Comparison of ENCODE assay signal across 8 cellular contexts in the genomic region with DNA sequence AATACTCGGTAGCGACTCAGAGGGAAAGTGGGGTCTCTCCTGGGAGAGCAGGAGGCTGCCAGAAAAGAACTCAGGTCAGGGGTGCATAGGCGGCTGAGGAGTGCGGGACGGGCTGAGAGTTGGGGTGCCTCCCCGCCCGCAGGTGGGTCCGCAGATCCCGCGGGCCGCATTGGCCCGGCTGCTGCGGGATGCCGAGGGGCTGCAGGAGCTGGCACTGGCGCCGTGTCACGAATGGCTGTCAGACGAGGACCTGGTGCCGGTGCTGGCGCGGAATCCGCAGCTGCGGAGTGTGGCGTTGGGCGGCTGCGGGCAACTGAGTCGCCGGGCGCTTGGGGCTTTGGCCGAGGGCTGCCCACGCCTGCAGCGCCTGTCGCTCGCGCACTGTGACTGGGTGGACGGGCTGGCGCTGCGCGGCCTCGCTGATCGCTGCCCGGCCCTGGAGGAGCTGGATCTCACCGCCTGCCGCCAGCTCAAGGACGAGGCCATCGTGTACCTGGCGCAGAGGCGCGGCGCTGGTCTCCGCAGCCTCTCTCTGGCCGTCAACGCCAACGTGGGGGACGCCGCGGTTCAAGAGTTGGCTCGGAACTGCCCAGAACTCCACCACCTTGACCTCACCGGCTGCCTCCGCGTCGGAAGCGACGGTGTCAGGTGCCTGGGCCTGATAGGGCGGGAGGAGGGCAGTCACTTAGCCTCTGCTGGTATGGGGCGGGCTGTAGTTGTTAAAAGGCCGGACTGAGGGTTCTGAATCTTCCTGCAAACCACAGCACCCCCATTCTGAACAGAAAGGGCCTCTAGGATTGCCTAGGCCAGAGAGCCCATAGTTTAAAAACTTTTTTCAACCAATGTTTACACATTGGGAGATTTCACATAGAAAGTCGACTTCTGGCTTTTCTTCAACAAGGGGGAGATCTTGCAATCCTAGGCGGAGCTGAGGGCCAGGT. TPM values are rescaled to one million over a fixed set of nuclear protein-coding genes. Genes with fewer than 3 reads are reported as not detected.
DNase-seq lines count a peak whose midpoint lies in the region; ATAC-seq and TF ChIP-seq lines count a peak whose summit lies in the region.

No MANE protein-coding gene starts in this region.

- H3K4me1 ChIP-seq in heart right ventricle, result peaks cover 15 to 40% (median 36%) of the 10 kb centered on the region in 9 donors

- no peak for TF ChIP-seq CTCF in heart right ventricle (IDR thresholded peaks at IDR 0.05)
- TF ChIP-seq CTCF in retinal pigment epithelial cell (conservative IDR thresholded peaks at IDR 0.05; ENCODE audit: low read depth, low read length), result no peak

- peak; percentile 46 for DNase-seq in DMS 273 (lab: John Stamatoyannopoulos, UW; ENCODE audit: unreplicated experiment)
- no peak for DNase-seq in DMS 273 treated with DMSO at 0.1 percent for 48 hours (lab: John Stamatoyannopoulos, UW)
- DNase-seq in activated T-helper 1 cell treated with anti-CD3 and anti-CD28 coated beads, Interleukin-12 subunit alpha, Interleukin-12 subunit beta, Interleukin-2, Interleukin-4 antibody, amounts not matched to agents 30 ng/mL and 10 ng/mL and 1 ng/mL, durations not matched to agents 14 hours and 24 hours and 36 hours (ENCODE audit: low spot score), result peak; percentile 37
- DNase-seq in heart right ventricle, result no peak
- DNase-seq in retinal pigment epithelial cell (ENCODE audit: low read depth), result no peak
- DNase-seq in ureter (ENCODE audit: low spot score), result no peak
- no peak for DNase-seq in AG20443 (ENCODE audit: low spot score)

- intact Hi-C loops in activated T-helper 1 cell treated with anti-CD3 and anti-CD28 coated beads, Interleukin-12 subunit alpha, Interleukin-12 subunit beta, Interleukin-2, Interleukin-4 antibody, amounts not matched to agents 30 ng/mL and 10 ng/mL and 1 ng/mL, durations not matched to agents 14 hours and 24 hours and 36 hours (cut with micrococcal nuclease), result loop anchor here (1.0 kb wide), 11 partner anchors 10 to 270 kb away; a partner anchor contains a TSS
- intact Hi-C loops in heart right ventricle (cut with DNase I), result loop anchor here in 4 of 10 donors (1.0 to 10.0 kb wide), 5 partner anchors 27 to 253 kb away; a partner anchor contains a TSS

- H3K4me3 ChIP-seq in heart right ventricle (peak overlapping the region; percentile 80 to 100 (median 94)), retinal pigment epithelial cell (ENCODE audit: low read length) (peak overlapping the region; percentile 86)

- peaks cover 9% of the 10 kb centered on the region for H3K27me3 Mint-ChIP-seq in activated T-helper 1 cell treated with anti-CD3 and anti-CD28 coated beads, Interleukin-12 subunit alpha, Interleukin-12 subunit beta, Interleukin-2, Interleukin-4 antibody, amounts not matched to agents 30 ng/mL and 10 ng/mL and 1 ng/mL, durations not matched to agents 14 hours and 24 hours and 36 hours (ENCODE audit: insufficient read depth)

- 1% methylated on average over 62 to 69 of the region's 69 CpGs for WGBS in heart right ventricle, 2 donors

- H3K36me3 Mint-ChIP-seq in activated T-helper 1 cell treated with anti-CD3 and anti-CD28 coated beads, Interleukin-12 subunit alpha, Interleukin-12 subunit beta, Interleukin-2, Interleukin-4 antibody, amounts not matched to agents 30 ng/mL and 10 ng/mL and 1 ng/mL, durations not matched to agents 14 hours and 24 hours and 36 hours (ENCODE audit: low read depth), result peaks cover 14% of the 10 kb centered on the region

- peak overlapping the region; percentile 60 for H3K27ac Mint-ChIP-seq in activated T-helper 1 cell treated with anti-CD3 and anti-CD28 coated beads, Interleukin-12 subunit alpha, Interleukin-12 subunit beta, Interleukin-2, Interleukin-4 antibody, amounts not matched to agents 30 ng/mL and 10 ng/mL and 1 ng/mL, durations not matched to agents 14 hours and 24 hours and 36 hours

- peaks cover 0 to 24% (median 21%) of the 10 kb centered on the region in 7 donors for H3K27me3 ChIP-seq in heart right ventricle

- H3K4me1 Mint-ChIP-seq in activated T-helper 1 cell treated with anti-CD3 and anti-CD28 coated beads, Interleukin-12 subunit alpha, Interleukin-12 subunit beta, Interleukin-2, Interleukin-4 antibody, amounts not matched to agents 30 ng/mL and 10 ng/mL and 1 ng/mL, durations not matched to agents 14 hours and 24 hours and 36 hours (ENCODE audit: low read depth), result peaks cover 36% of the 10 kb centered on the region

- H3K36me3 ChIP-seq in heart right ventricle, result peaks cover 0 to 25% (median 0%) of the 10 kb centered on the region in 9 donors

- ATAC-seq in HG03439 (IDR thresholded peaks at IDR 0.05; ENCODE audit: unreplicated experiment) (peak; percentile 3), heart right ventricle (peak in 7 of 8 donors; percentile 1 to 40 (median 5))

- H3K9me3 Mint-ChIP-seq in activated T-helper 1 cell treated with anti-CD3 and anti-CD28 coated beads, Interleukin-12 subunit alpha, Interleukin-12 subunit beta, Interleukin-2, Interleukin-4 antibody, amounts not matched to agents 30 ng/mL and 10 ng/mL and 1 ng/mL, durations not matched to agents 14 hours and 24 hours and 36 hours, result no peaks in the 10 kb centered on the region

- H3K9me3 ChIP-seq in heart right ventricle, result no peaks in the 10 kb centered on the region

- peak overlapping the region; percentile 70 to 97 (median 91) for H3K27ac ChIP-seq in heart right ventricle

- H3K4me3 Mint-ChIP-seq in activated T-helper 1 cell treated with anti-CD3 and anti-CD28 coated beads, Interleukin-12 subunit alpha, Interleukin-12 subunit beta, Interleukin-2, Interleukin-4 antibody, amounts not matched to agents 30 ng/mL and 10 ng/mL and 1 ng/mL, durations not matched to agents 14 hours and 24 hours and 36 hours, result peak overlapping the region; percentile 99

RNA-seq across cellular contexts. Expression of a gene that starts 1.3 kb away (rescaled TPM):
- total RNA-seq in activated T-helper 1 cell treated with anti-CD3 and anti-CD28 coated beads, Interleukin-12 subunit alpha, Interleukin-12 subunit beta, Interleukin-2, Interleukin-4 antibody, amounts not matched to agents 30 ng/mL and 10 ng/mL and 1 ng/mL, durations not matched to agents 14 hours and 24 hours and 36 hours, result 14.5 and 18.5 TPM in 2 replicates
- total RNA-seq in heart right ventricle (10 to 100 TPM in 5 of 10 donors, 1 to 10 TPM in 5; 6.7 to 10.5 (median 9.9) TPM), ureter (8.7 TPM)
- polyA plus RNA-seq in heart right ventricle, result 10 to 100 TPM; 10.4 to 19.2 TPM

RNA-seq across cellular contexts. Expression of a gene that starts 3.3 kb away (rescaled TPM):
- 9.9 and 10.6 TPM in 2 replicates for total RNA-seq in activated T-helper 1 cell treated with anti-CD3 and anti-CD28 coated beads, Interleukin-12 subunit alpha, Interleukin-12 subunit beta, Interleukin-2, Interleukin-4 antibody, amounts not matched to agents 30 ng/mL and 10 ng/mL and 1 ng/mL, durations not matched to agents 14 hours and 24 hours and 36 hours
- total RNA-seq in heart right ventricle (1 to 10 TPM in 4 of 10 donors, under 1 TPM in 5, not detected in 1; 0.19 to 1.5 (median 0.61) TPM), ureter (5.1 TPM)
- polyA plus RNA-seq in heart right ventricle, result under 1 TPM; 0.37 to 0.42 TPM

RNA-seq across cellular contexts. Expression of a gene that starts 10.5 kb away (rescaled TPM):
- total RNA-seq in activated T-helper 1 cell treated with anti-CD3 and anti-CD28 coated beads, Interleukin-12 subunit alpha, Interleukin-12 subunit beta, Interleukin-2, Interleukin-4 antibody, amounts not matched to agents 30 ng/mL and 10 ng/mL and 1 ng/mL, durations not matched to agents 14 hours and 24 hours and 36 hours, result 59.0 and 59.4 TPM in 2 replicates
- total RNA-seq in heart right ventricle (10 to 100 TPM; 65.7 to 84.3 (median 79.1) TPM), ureter (51.9 TPM)
- 10 to 100 TPM; 60.0 to 81.7 TPM for polyA plus RNA-seq in heart right ventricle

RNA-seq across cellular contexts. Expression of a gene that starts 26.4 kb away (rescaled TPM):
- 307 and 322 TPM in 2 replicates for total RNA-seq in activated T-helper 1 cell treated with anti-CD3 and anti-CD28 coated beads, Interleukin-12 subunit alpha, Interleukin-12 subunit beta, Interleukin-2, Interleukin-4 antibody, amounts not matched to agents 30 ng/mL and 10 ng/mL and 1 ng/mL, durations not matched to agents 14 hours and 24 hours and 36 hours
- 10 to 100 TPM in 9 of 10 donors, 1 to 10 TPM in 1; 9.9 to 40.0 (median 15.7) TPM for total RNA-seq in heart right ventricle
- polyA plus RNA-seq in heart right ventricle, result 10 to 100 TPM; 19.7 to 19.8 TPM
- 33.0 TPM for total RNA-seq in ureter

RNA-seq across cellular contexts. Expression of a gene that starts 29.4 kb away (rescaled TPM):
- total RNA-seq in activated T-helper 1 cell treated with anti-CD3 and anti-CD28 coated beads, Interleukin-12 subunit alpha, Interleukin-12 subunit beta, Interleukin-2, Interleukin-4 antibody, amounts not matched to agents 30 ng/mL and 10 ng/mL and 1 ng/mL, durations not matched to agents 14 hours and 24 hours and 36 hours, result 0.29 and 0.37 TPM in 2 replicates
- total RNA-seq in heart right ventricle, result not detected
- polyA plus RNA-seq in heart right ventricle, result not detected
- total RNA-seq in ureter, result 1.5 TPM

Comparison
In these comparisons a context has a peak if more than half of its experiments do, and no peak if none do; other contexts are left out.
1. DNase-seq: peak in DMS 273 (single experiment) and activated T-helper 1 cell treated with anti-CD3 and anti-CD28 coated beads, Interleukin-12 subunit alpha, Interleukin-12 subunit beta, Interleukin-2, Interleukin-4 antibody, amounts not matched to agents 30 ng/mL and 10 ng/mL and 1 ng/mL, durations not matched to agents 14 hours and 24 hours and 36 hours (single experiment); none in DMS 273 treated with DMSO at 0.1 percent for 48 hours (single experiment), heart right ventricle (0 of 2), retinal pigment epithelial cell (single experiment), ureter (single experiment) and AG20443 (single experiment).